In the genomic region with DNA sequence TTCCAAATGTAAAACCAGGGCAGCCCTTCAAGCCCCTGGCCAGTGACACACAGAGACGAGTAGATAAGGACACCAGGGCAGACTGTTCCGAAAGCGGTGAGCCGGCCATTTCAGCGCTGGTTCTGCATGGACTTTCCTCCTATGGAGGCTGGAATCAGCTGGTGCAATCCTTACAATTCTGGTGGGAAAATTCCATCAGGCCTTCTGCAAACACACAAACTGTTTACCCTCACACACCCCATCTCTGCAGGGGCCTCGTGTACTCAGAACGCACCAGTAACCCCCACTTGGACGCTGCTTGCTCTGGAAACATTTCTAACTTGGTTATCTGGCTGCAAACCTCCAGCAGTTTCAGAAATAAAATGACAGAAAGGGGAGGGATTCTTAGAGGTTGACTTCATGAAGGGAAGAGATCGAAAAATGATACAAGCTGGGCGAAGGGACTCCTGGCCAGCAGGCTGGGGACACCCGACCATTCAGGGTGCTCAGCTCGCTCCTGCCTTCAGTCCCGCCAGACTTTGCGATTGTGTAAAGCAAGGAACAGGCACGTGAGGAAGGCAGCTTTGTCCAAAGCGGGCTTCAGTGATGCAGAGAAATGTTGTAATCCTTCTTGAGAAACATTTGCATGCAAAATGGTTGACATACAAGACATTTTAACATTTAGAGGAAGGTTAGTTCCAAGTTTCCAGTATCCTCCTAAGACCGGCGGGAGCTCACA, we compare ENCODE assay signal across 1 cellular context.
TF ChIP-seq lines count a peak whose summit lies in the region.

No MANE protein-coding gene starts in this region.

TF ChIP-seq in SK-N-SH treated with all-trans-retinoic acid at 6 μM for 48 hours, 23 proteins besides CTCF, POLR2A, EP300 and RAD21 (continued from another document):
- TF ChIP-seq, protein P1, sequence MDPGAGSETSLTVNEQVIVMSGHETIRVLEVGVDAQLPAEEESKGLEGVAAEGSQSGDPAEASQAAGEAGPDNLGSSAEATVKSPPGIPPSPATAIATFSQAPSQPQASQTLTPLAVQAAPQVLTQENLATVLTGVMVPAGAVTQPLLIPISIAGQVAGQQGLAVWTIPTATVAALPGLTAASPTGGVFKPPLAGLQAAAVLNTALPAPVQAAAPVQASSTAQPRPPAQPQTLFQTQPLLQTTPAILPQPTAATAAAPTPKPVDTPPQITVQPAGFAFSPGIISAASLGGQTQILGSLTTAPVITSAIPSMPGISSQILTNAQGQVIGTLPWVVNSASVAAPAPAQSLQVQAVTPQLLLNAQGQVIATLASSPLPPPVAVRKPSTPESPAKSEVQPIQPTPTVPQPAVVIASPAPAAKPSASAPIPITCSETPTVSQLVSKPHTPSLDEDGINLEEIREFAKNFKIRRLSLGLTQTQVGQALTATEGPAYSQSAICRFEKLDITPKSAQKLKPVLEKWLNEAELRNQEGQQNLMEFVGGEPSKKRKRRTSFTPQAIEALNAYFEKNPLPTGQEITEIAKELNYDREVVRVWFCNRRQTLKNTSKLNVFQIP (CRISPR knock-in tag; IDR thresholded peaks at IDR 0.05; ENCODE audit: borderline replicate concordance, low read depth), result no peak
- TF ChIP-seq ZNF565 (CRISPR knock-in tag; conservative IDR thresholded peaks at IDR 0.05; ENCODE audit: low read depth), result no peak
- TF ChIP-seq, protein P2, sequence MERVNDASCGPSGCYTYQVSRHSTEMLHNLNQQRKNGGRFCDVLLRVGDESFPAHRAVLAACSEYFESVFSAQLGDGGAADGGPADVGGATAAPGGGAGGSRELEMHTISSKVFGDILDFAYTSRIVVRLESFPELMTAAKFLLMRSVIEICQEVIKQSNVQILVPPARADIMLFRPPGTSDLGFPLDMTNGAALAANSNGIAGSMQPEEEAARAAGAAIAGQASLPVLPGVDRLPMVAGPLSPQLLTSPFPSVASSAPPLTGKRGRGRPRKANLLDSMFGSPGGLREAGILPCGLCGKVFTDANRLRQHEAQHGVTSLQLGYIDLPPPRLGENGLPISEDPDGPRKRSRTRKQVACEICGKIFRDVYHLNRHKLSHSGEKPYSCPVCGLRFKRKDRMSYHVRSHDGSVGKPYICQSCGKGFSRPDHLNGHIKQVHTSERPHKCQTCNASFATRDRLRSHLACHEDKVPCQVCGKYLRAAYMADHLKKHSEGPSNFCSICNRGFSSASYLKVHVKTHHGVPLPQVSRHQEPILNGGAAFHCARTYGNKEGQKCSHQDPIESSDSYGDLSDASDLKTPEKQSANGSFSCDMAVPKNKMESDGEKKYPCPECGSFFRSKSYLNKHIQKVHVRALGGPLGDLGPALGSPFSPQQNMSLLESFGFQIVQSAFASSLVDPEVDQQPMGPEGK (CRISPR knock-in tag; IDR thresholded peaks at IDR 0.05; ENCODE audit: borderline replicate concordance), result no peak
- no peak for TF ChIP-seq TCF4 (CRISPR knock-in tag; IDR thresholded peaks at IDR 0.05; ENCODE audit: borderline replicate concordance)
- no peak for TF ChIP-seq GLIS3 (CRISPR knock-in tag; IDR thresholded peaks at IDR 0.05)
- no peak for TF ChIP-seq CSDC2 (CRISPR knock-in tag; IDR thresholded peaks at IDR 0.05)
- TF ChIP-seq, protein P3, sequence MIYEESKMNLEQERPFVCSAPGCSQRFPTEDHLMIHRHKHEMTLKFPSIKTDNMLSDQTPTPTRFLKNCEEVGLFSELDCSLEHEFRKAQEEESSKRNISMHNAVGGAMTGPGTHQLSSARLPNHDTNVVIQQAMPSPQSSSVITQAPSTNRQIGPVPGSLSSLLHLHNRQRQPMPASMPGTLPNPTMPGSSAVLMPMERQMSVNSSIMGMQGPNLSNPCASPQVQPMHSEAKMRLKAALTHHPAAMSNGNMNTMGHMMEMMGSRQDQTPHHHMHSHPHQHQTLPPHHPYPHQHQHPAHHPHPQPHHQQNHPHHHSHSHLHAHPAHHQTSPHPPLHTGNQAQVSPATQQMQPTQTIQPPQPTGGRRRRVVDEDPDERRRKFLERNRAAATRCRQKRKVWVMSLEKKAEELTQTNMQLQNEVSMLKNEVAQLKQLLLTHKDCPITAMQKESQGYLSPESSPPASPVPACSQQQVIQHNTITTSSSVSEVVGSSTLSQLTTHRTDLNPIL (CRISPR knock-in tag; IDR thresholded peaks at IDR 0.05; ENCODE audit: low read depth), result no peak
